Comparison of ENCODE assay signal across 8 cellular contexts in genomic region chr20:37392441-37393195, GRCh38. TPM values are rescaled to one million over a fixed set of nuclear protein-coding genes. Genes with fewer than 3 reads are reported as not detected.
DNase-seq lines count a peak whose midpoint lies in the region; ATAC-seq and TF ChIP-seq lines count a peak whose summit lies in the region.

No MANE protein-coding gene starts in this region.

- TF ChIP-seq CTCF in AG09309 (IDR thresholded peaks at IDR 0.05; ENCODE audit: control insufficient read depth, insufficient read depth, low read depth, low read length, missing control alignments) = peak; percentile 48
- TF ChIP-seq CTCF in GM12865 (IDR thresholded peaks at IDR 0.05; ENCODE audit: insufficient read depth, low read depth, low read length, missing control alignments) = peak; percentile 48

- DNase-seq in AG09309 (ENCODE audit: low read depth) (no peak), GM12865 (ENCODE audit: low read depth) (peak; percentile 54), right cardiac atrium (peak in 2 of 3 donors; percentile 51 to 62)
- DNase-seq in activated effector memory CD4-positive, alpha-beta T cell treated with anti-CD3 and anti-CD28 coated beads, Interleukin-2, amount 50 U/mL, for 16 hours = no peak

- intact Hi-C loops in right cardiac atrium (cut with DNase I) = loop anchor here in 2 of 4 donors (5.0 kb wide), 1 partner anchor 140 kb away; no protein-coding TSS in a partner anchor

- H3K4me3 ChIP-seq in AG09309 (ENCODE audit: control insufficient read depth, low read depth, low read length) (no peak overlapping the region), GM12865 (ENCODE audit: low read depth, low read length) (no peak overlapping the region), right cardiac atrium (ENCODE audit: low read length) (no peak overlapping the region)

- peak; percentile 20; the same call in 1 of the 3 replicates for ATAC-seq in SK-N-SH treated with all-trans-retinoic acid at 6 μM for 48 hours
- no peak for ATAC-seq in right cardiac atrium
- no peak for ATAC-seq in GM21526 (IDR thresholded peaks at IDR 0.05; ENCODE audit: low FRiP score, unreplicated experiment)
- no peak for ATAC-seq in GM21528 (IDR thresholded peaks at IDR 0.05; ENCODE audit: low FRiP score, unreplicated experiment)
- no peak for ATAC-seq in GM19035 (IDR thresholded peaks at IDR 0.05; ENCODE audit: unreplicated experiment)

- H3K9me3 ChIP-seq in right cardiac atrium (ENCODE audit: control insufficient read depth, low read length) = no peaks in the 10 kb centered on the region

- no peak overlapping the region for H3K27ac ChIP-seq in right cardiac atrium (ENCODE audit: low read length)

- H3K4me1 ChIP-seq in right cardiac atrium (ENCODE audit: control insufficient read depth, insufficient read depth, low read length) = no peaks in the 10 kb centered on the region

- WGBS in right cardiac atrium = 86% methylated on average over 16 of the region's 16 CpGs

- H3K27me3 ChIP-seq in right cardiac atrium (ENCODE audit: control insufficient read depth, insufficient read depth) = no peaks in the 10 kb centered on the region

TF ChIP-seq in SK-N-SH treated with all-trans-retinoic acid at 6 μM for 48 hours, 23 proteins besides CTCF, POLR2A, EP300 and RAD21:
- TF ChIP-seq ZC3H10 (CRISPR knock-in tag; IDR thresholded peaks at IDR 0.05) (no peak), ESRRG (CRISPR knock-in tag; IDR thresholded peaks at IDR 0.05) (0 out of 2 replicates have a peak, but pooled peaks have one; percentile 62), ZFP3 (CRISPR knock-in tag; IDR thresholded peaks at IDR 0.05) (no peak), CSDC2 (CRISPR knock-in tag; IDR thresholded peaks at IDR 0.05) (no peak), GLIS3 (CRISPR knock-in tag; IDR thresholded peaks at IDR 0.05) (no peak)

RNA-seq across cellular contexts. Expression of gene SRC, which starts 46.7 kb away (rescaled TPM):
- 10 to 100 TPM; 11.8 to 14.0 (median 13.4) TPM for total RNA-seq in right cardiac atrium
- polyA plus RNA-seq in right cardiac atrium = 9.5 TPM

Comparison
In these comparisons a context has a peak if more than half of its experiments do, and no peak if none do; other contexts are left out.
1. DNase-seq: peak in GM12865 (single experiment) and right cardiac atrium (2 of 3); none in AG09309 (single experiment) and activated effector memory CD4-positive, alpha-beta T cell treated with anti-CD3 and anti-CD28 coated beads, Interleukin-2, amount 50 U/mL, for 16 hours (single experiment).